ENCODE assay signal across 27 cellular contexts in genomic region chr1:229285424-229285823, GRCh38. TPM values are rescaled to one million over a fixed set of nuclear protein-coding genes. Genes with fewer than 3 reads are reported as not detected.
A peak's percentile ranks its signal among the peaks of the same experiment; 100 is the strongest.
DNase-seq lines count a peak whose midpoint lies in the region; ATAC-seq and TF ChIP-seq lines count a peak whose summit lies in the region.
"Had no signal": no experiment of that assay in that cellular context is flagged by ENCODE, and none has a peak within 500 bp of the region (broad histone marks: within the 10 kb centered on the region; RNA-seq: fewer than 3 reads in every experiment).

No MANE protein-coding gene starts in this region.

- no peaks in the 10 kb centered on the region for H3K9me3 ChIP-seq in CD4-positive, alpha-beta memory T cell (ENCODE audit: control insufficient read depth in 1 of 2, low read length in 2 of 2)
- no peaks in the 10 kb centered on the region for H3K9me3 ChIP-seq in adipocyte (ENCODE audit: control insufficient read depth, low read length)
- H3K9me3 ChIP-seq: left ventricle myocardium inferior, SJSA1, stomach had no signal

- no peak overlapping the region for H3K4me2 ChIP-seq in GM23338

- no peak for TF ChIP-seq CTCF in GM23338 (conservative IDR thresholded peaks at IDR 0.05; ENCODE audit: low read depth in 2 of 2)

- DNase-seq in CD4-positive, alpha-beta memory T cell = no peak
- DNase-seq in GM23338 (ENCODE audit: low spot score) (no peak), adipocyte (ENCODE audit: low read depth) (peak; percentile 6), memory B cell (ENCODE audit: low spot score in 2 of 2) (no peak), cerebellar cortex (ENCODE audit: low spot score) (no peak), superior temporal gyrus (ENCODE audit: extremely low spot score) (no peak), NOMO-1 (lab: John Stamatoyannopoulos, UW; ENCODE audit: unreplicated experiment in 2 of 2) (no peak)
- DNase-seq: activated CD4-positive, alpha-beta T cell treated with anti-CD3 and anti-CD28 coated beads for 48 hours; activated naive CD8-positive, alpha-beta T cell treated with anti-CD3 and anti-CD28 coated beads, Interleukin-2, amount 10 ng/mL, durations not matched to agents 7 days and 5 days; DMS 273 treated with DMSO at 0.1 percent for 48 hours; effector CD8-positive, alpha-beta T cell; HCEC 1CT; immature natural killer cell; KBM-7; left ventricle myocardium inferior; naive thymus-derived CD8-positive, alpha-beta T cell; NCI-H1436 treated with DMSO at 0.1 percent for 48 hours; NCI-H510A treated with DMSO at 0.1 percent for 48 hours; stimulated activated CD4-positive, alpha-beta T cell treated with anti-CD3 and anti-CD28 coated beads, Interleukin-15, amount 100 ng/mL, for 24 hours; stomach; T-cell had no signal

- peaks cover 0 to 8% (median 3%) of the 10 kb centered on the region in 8 donors for H3K9me3 Mint-ChIP-seq in CD4-positive, alpha-beta memory T cell
- H3K9me3 Mint-ChIP-seq in GM23338 (no peaks in the 10 kb centered on the region), memory B cell (peaks cover under 1% of the 10 kb centered on the region)
- H3K9me3 Mint-ChIP-seq: activated naive CD8-positive, alpha-beta T cell treated with anti-CD3 and anti-CD28 coated beads, Interleukin-2, amount 10 ng/mL, durations not matched to agents 7 days and 5 days; immature natural killer cell; T-cell had no signal

- no peak overlapping the region for H3K4me3 ChIP-seq in CD4-positive, alpha-beta memory T cell (ENCODE audit: low read length in 2 of 2)
- H3K4me3 ChIP-seq in GM23338 (no peak overlapping the region), adipocyte (ENCODE audit: low read length) (no peak overlapping the region)
- H3K4me3 ChIP-seq: left ventricle myocardium inferior, SJSA1, stomach, tibial nerve had no signal

- peak overlapping the region in 4 of 7 donors; percentile 2 to 44 (median 36) for H3K27ac Mint-ChIP-seq in CD4-positive, alpha-beta memory T cell
- H3K27ac Mint-ChIP-seq in GM23338 (no peak overlapping the region), memory B cell (peak overlapping the region; percentile 29)
- H3K27ac Mint-ChIP-seq: activated naive CD8-positive, alpha-beta T cell treated with anti-CD3 and anti-CD28 coated beads, Interleukin-2, amount 10 ng/mL, durations not matched to agents 7 days and 5 days; CD14-positive monocyte; T-cell had no signal

- no peaks in the 10 kb centered on the region for H3K9me2 ChIP-seq in GM23338 (ENCODE audit: insufficient read depth)

- H3K9ac ChIP-seq in adipocyte (ENCODE audit: low read length) = no peak overlapping the region
- H3K9ac ChIP-seq: parathyroid adenoma had no signal

- CTCF ChIA-PET in CD4-positive, alpha-beta memory T cell (lab: Charles Lee; ENCODE audit: partially characterized antibody) = interaction anchor here (1.4 kb wide), 1 partner anchor 15 kb away, joined by 3 read pairs; the partner anchor contains the start of gene RAB4A

- peak; percentile 76 for ATAC-seq in GM23338
- ATAC-seq in memory B cell (ENCODE audit: low read depth) = no peak
- ATAC-seq in HG03521 (IDR thresholded peaks at IDR 0.05; ENCODE audit: unreplicated experiment) = no peak
- ATAC-seq: naive thymus-derived CD8-positive, alpha-beta T cell; sciatic nerve; T-cell had no signal

- POLR2A ChIA-PET in CD4-positive, alpha-beta memory T cell (lab: Charles Lee; ENCODE audit: partially characterized antibody) = no interaction called here

- H3K27me3 Mint-ChIP-seq in CD4-positive, alpha-beta memory T cell = no peaks in the 10 kb centered on the region
- no peaks in the 10 kb centered on the region for H3K27me3 Mint-ChIP-seq in GM23338 (ENCODE audit: insufficient read depth, low read depth, poor library complexity)
- no peaks in the 10 kb centered on the region for H3K27me3 Mint-ChIP-seq in memory B cell
- H3K27me3 Mint-ChIP-seq: activated naive CD8-positive, alpha-beta T cell treated with anti-CD3 and anti-CD28 coated beads, Interleukin-2, amount 10 ng/mL, durations not matched to agents 7 days and 5 days; naive thymus-derived CD8-positive, alpha-beta T cell; T-cell had no signal

- no peaks in the 10 kb centered on the region for H3F3A ChIP-seq in GM23338 (replicated peaks; ENCODE audit: low read depth)

- H3K4me3 Mint-ChIP-seq in CD4-positive, alpha-beta memory T cell = peak overlapping the region in 5 of 8 donors; percentile 9 to 51 (median 37)
- H3K4me3 Mint-ChIP-seq in GM23338 (no peak overlapping the region; the same call in 2 of the 3 replicates), memory B cell (no peak overlapping the region)
- H3K4me3 Mint-ChIP-seq: activated naive CD8-positive, alpha-beta T cell treated with anti-CD3 and anti-CD28 coated beads, Interleukin-2, amount 10 ng/mL, durations not matched to agents 7 days and 5 days; CD14-positive monocyte; T-cell had no signal

- H3K4me1 ChIP-seq in CD4-positive, alpha-beta memory T cell (ENCODE audit: insufficient read depth, low read length) = peaks cover 27% of the 10 kb centered on the region
- H3K4me1 ChIP-seq in GM23338 (ENCODE audit: insufficient read depth) (peaks cover 11% of the 10 kb centered on the region; the same call in 1 of the 2 replicates), adipocyte (ENCODE audit: control insufficient read depth, insufficient read depth, low read length) (peaks cover 21% of the 10 kb centered on the region)

- H3K27me3 ChIP-seq in CD4-positive, alpha-beta memory T cell (ENCODE audit: insufficient read depth, low read length) = no peaks in the 10 kb centered on the region
- H3K27me3 ChIP-seq in GM23338 (ENCODE audit: insufficient read depth) = no peaks in the 10 kb centered on the region
- H3K27me3 ChIP-seq in adipocyte (replicated peaks; ENCODE audit: control insufficient read depth, insufficient read depth, low read length) = no peaks in the 10 kb centered on the region
- H3K27me3 ChIP-seq: SJSA1, stomach, tibial nerve had no signal

- H3K79me2 ChIP-seq in GM23338 (replicated peaks; ENCODE audit: insufficient read depth) = peaks cover 76% of the 10 kb centered on the region

- H3K4me1 Mint-ChIP-seq in CD4-positive, alpha-beta memory T cell = peaks cover 32 to 64% (median 48%) of the 10 kb centered on the region in 4 donors
- H3K4me1 Mint-ChIP-seq in GM23338 = peaks cover 15% of the 10 kb centered on the region; the same call in 2 of the 3 replicates
- H3K4me1 Mint-ChIP-seq in memory B cell = peaks cover 24% of the 10 kb centered on the region

- no peak overlapping the region for H3K27ac ChIP-seq in CD4-positive, alpha-beta memory T cell (ENCODE audit: low read depth, low read length)
- H3K27ac ChIP-seq in GM23338 (ENCODE audit: low read depth) = no peak overlapping the region
- H3K27ac ChIP-seq: left ventricle myocardium inferior, parathyroid adenoma, SJSA1, stomach, tibial nerve had no signal

- peaks cover 40 to 57% of the 10 kb centered on the region in 2 donors for H3K36me3 Mint-ChIP-seq in CD4-positive, alpha-beta memory T cell
- peaks cover 6% of the 10 kb centered on the region; the same call in 2 of the 3 replicates for H3K36me3 Mint-ChIP-seq in GM23338 (ENCODE audit: low read depth)
- peaks cover 28% of the 10 kb centered on the region for H3K36me3 Mint-ChIP-seq in memory B cell

- intact Hi-C loops in CD4-positive, alpha-beta memory T cell (cut with micrococcal nuclease) = no loop called here

- H2AFZ ChIP-seq in GM23338 = no peak overlapping the region
- H2AFZ ChIP-seq: parathyroid adenoma had no signal

- peaks cover 6% of the 10 kb centered on the region for H3K36me3 ChIP-seq in CD4-positive, alpha-beta memory T cell (ENCODE audit: insufficient read depth, low read length)
- H3K36me3 ChIP-seq in GM23338 (ENCODE audit: insufficient read depth) = no peaks in the 10 kb centered on the region
- peaks cover 9% of the 10 kb centered on the region for H3K36me3 ChIP-seq in adipocyte (ENCODE audit: control insufficient read depth, insufficient read depth, low read length, severe bottlenecking)

- peaks cover 17% of the 10 kb centered on the region; the same call in 1 of the 2 replicates for H4K20me1 ChIP-seq in GM23338 (replicated peaks; ENCODE audit: insufficient read depth)

RNA-seq across cellular contexts. Expression of gene RAB4A, which starts 14.5 kb away (rescaled TPM):
- 10 to 100 TPM; 43.7 to 44.9 TPM for total RNA-seq in CD4-positive, alpha-beta memory T cell
- polyA plus RNA-seq in CD4-positive, alpha-beta memory T cell = 10 to 100 TPM; 18.8 to 23.0 TPM
- 25.9 and 37.5 TPM in 2 replicates for total RNA-seq in GM23338 (2014; rRNA removed; shearing (Covaris generic))
- 49.4 and 50.8 TPM in 2 replicates for polyA plus RNA-seq in GM23338 (2016; fragmentation: Nextera tagmentation; extraction: Ambion mirVana)

RNA-seq across cellular contexts. Expression of gene CCSAP, which starts 57.4 kb away (rescaled TPM):
- total RNA-seq in CD4-positive, alpha-beta memory T cell = 10 to 100 TPM; 17.5 to 18.3 TPM
- 1 to 10 TPM; 3.9 to 4.1 TPM for polyA plus RNA-seq in CD4-positive, alpha-beta memory T cell
- 13.3 and 13.4 TPM in 2 replicates for total RNA-seq in GM23338 (2014; rRNA removed; shearing (Covaris generic))
- polyA plus RNA-seq in GM23338 (2016; fragmentation: Nextera tagmentation; extraction: Ambion mirVana) = 3.9 and 4.2 TPM in 2 replicates

Comparison
In these comparisons a context has a peak if more than half of its experiments do, and no peak if none do; other contexts are left out.
1. H3K4me3 Mint-ChIP-seq: peak in CD4-positive, alpha-beta memory T cell (5 of 8); none in GM23338 (single experiment) and memory B cell (single experiment).